In the genomic region with DNA sequence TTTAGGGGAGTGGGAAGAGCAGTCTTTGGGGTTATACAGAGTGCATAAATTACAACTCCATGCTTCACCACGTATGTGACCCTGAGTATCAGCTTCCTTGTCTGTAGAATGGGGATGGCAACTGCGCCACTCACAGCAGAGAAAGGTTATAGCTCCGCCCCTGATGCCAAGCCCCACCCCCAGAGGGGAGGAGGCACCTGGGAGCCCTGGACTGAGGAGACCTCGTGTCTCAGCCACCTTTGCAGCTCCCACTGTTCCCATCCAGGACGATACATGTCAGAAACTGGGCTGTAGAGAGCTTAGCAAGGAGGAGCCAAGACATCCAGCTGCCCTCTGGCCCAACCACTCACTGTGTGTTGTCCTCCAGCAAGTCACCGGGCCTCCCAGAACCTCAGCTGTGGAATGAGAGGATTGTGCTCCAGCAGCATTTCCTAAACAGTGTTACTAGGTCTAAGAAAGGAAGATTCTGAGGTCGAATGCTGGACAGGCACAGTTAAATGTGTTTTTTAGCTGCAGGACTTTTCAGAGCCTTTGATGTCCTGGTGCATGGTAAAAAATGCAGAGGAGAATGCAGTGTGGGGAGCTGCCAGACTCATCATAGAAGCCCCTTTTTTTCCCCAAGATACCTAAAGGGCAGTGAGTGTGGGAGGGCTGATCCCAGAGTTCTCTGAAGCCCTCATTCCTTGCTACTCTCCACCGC, we compare ENCODE assay signal across 2 cellular contexts.
TF ChIP-seq lines count a peak whose summit lies in the region.

No MANE protein-coding gene starts in this region.

TF ChIP-seq in HCT116, 20 proteins besides CTCF, POLR2A, EP300 and RAD21 (continued from another document):
- TF ChIP-seq, protein P1, sequence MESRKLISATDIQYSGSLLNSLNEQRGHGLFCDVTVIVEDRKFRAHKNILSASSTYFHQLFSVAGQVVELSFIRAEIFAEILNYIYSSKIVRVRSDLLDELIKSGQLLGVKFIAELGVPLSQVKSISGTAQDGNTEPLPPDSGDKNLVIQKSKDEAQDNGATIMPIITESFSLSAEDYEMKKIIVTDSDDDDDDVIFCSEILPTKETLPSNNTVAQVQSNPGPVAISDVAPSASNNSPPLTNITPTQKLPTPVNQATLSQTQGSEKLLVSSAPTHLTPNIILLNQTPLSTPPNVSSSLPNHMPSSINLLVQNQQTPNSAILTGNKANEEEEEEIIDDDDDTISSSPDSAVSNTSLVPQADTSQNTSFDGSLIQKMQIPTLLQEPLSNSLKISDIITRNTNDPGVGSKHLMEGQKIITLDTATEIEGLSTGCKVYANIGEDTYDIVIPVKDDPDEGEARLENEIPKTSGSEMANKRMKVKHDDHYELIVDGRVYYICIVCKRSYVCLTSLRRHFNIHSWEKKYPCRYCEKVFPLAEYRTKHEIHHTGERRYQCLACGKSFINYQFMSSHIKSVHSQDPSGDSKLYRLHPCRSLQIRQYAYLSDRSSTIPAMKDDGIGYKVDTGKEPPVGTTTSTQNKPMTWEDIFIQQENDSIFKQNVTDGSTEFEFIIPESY (IDR thresholded peaks at IDR 0.05; ENCODE audit: extremely low read depth, insufficient replicate concordance, low read length): no peak
- TF ChIP-seq, protein P2, sequence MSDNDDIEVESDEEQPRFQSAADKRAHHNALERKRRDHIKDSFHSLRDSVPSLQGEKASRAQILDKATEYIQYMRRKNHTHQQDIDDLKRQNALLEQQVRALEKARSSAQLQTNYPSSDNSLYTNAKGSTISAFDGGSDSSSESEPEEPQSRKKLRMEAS (IDR thresholded peaks at IDR 0.05): peak; percentile 52; the same call in 1 of the 2 replicates
- TF ChIP-seq JUND (IDR thresholded peaks at IDR 0.05) (no peak), POLR2AphosphoS5 (IDR thresholded peaks at IDR 0.05; ENCODE audit: low read depth, low read length) (0 out of 2 replicates have a peak, but pooled peaks have one; percentile 29), SP1 (IDR thresholded peaks at IDR 0.05; ENCODE audit: low read depth) (no peak), ELF1 (IDR thresholded peaks at IDR 0.05; ENCODE audit: borderline replicate concordance, low read depth) (no peak), CBX3 (IDR thresholded peaks at IDR 0.05; ENCODE audit: low read depth) (no peak)
- TF ChIP-seq, protein P3, sequence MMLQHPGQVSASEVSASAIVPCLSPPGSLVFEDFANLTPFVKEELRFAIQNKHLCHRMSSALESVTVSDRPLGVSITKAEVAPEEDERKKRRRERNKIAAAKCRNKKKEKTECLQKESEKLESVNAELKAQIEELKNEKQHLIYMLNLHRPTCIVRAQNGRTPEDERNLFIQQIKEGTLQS (IDR thresholded peaks at IDR 0.05): no peak
TF ChIP-seq in HCT116: peak in this region for 2.

TF ChIP-seq in K562, 482 proteins besides CTCF, POLR2A, EP300 and RAD21 (continued from another document):
- TF ChIP-seq, protein P4, sequence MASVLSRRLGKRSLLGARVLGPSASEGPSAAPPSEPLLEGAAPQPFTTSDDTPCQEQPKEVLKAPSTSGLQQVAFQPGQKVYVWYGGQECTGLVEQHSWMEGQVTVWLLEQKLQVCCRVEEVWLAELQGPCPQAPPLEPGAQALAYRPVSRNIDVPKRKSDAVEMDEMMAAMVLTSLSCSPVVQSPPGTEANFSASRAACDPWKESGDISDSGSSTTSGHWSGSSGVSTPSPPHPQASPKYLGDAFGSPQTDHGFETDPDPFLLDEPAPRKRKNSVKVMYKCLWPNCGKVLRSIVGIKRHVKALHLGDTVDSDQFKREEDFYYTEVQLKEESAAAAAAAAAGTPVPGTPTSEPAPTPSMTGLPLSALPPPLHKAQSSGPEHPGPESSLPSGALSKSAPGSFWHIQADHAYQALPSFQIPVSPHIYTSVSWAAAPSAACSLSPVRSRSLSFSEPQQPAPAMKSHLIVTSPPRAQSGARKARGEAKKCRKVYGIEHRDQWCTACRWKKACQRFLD (CRISPR knock-in tag; IDR thresholded peaks at IDR 0.05): no peak
- TF ChIP-seq, protein P5, sequence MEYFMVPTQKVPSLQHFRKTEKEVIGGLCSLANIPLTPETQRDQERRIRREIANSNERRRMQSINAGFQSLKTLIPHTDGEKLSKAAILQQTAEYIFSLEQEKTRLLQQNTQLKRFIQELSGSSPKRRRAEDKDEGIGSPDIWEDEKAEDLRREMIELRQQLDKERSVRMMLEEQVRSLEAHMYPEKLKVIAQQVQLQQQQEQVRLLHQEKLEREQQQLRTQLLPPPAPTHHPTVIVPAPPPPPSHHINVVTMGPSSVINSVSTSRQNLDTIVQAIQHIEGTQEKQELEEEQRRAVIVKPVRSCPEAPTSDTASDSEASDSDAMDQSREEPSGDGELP (CRISPR knock-in tag; IDR thresholded peaks at IDR 0.05; ENCODE audit: borderline replicate concordance): no peak
- TF ChIP-seq, protein P6, sequence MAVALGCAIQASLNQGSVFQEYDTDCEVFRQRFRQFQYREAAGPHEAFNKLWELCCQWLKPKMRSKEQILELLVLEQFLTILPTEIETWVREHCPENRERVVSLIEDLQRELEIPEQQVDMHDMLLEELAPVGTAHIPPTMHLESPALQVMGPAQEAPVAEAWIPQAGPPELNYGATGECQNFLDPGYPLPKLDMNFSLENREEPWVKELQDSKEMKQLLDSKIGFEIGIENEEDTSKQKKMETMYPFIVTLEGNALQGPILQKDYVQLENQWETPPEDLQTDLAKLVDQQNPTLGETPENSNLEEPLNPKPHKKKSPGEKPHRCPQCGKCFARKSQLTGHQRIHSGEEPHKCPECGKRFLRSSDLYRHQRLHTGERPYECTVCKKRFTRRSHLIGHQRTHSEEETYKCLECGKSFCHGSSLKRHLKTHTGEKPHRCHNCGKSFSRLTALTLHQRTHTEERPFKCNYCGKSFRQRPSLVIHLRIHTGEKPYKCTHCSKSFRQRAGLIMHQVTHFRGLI (CRISPR knock-in tag; IDR thresholded peaks at IDR 0.05): no peak
- TF ChIP-seq ESRRA (IDR thresholded peaks at IDR 0.05; ENCODE audit: borderline replicate concordance, low read depth) (peak; percentile 76), MTF1 (CRISPR knock-in tag; IDR thresholded peaks at IDR 0.05; ENCODE audit: borderline replicate concordance) (no peak), CBFB (CRISPR knock-in tag; IDR thresholded peaks at IDR 0.05) (no peak), ZNF239 (CRISPR knock-in tag; IDR thresholded peaks at IDR 0.05) (peak; percentile 95), ZNF282 (CRISPR knock-in tag; IDR thresholded peaks at IDR 0.05) (no peak), ATF7 (IDR thresholded peaks at IDR 0.05) (no peak), TSC22D4 (tag; IDR thresholded peaks at IDR 0.05) (no peak), SMARCB1 (IDR thresholded peaks at IDR 0.05; ENCODE audit: insufficient read length, low read depth) (no peak)
- TF ChIP-seq, protein P7, sequence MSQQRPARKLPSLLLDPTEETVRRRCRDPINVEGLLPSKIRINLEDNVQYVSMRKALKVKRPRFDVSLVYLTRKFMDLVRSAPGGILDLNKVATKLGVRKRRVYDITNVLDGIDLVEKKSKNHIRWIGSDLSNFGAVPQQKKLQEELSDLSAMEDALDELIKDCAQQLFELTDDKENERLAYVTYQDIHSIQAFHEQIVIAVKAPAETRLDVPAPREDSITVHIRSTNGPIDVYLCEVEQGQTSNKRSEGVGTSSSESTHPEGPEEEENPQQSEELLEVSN (IDR thresholded peaks at IDR 0.05; ENCODE audit: borderline replicate concordance in 1 of 2, extremely low read depth in 1 of 2, insufficient read depth in 1 of 2, insufficient read length in 1 of 2, low read depth in 1 of 2, low read length in 1 of 2, poor library complexity in 1 of 2, severe bottlenecking in 1 of 2): peak in 1 of 2 experiments; percentile 31
- TF ChIP-seq, protein P8, sequence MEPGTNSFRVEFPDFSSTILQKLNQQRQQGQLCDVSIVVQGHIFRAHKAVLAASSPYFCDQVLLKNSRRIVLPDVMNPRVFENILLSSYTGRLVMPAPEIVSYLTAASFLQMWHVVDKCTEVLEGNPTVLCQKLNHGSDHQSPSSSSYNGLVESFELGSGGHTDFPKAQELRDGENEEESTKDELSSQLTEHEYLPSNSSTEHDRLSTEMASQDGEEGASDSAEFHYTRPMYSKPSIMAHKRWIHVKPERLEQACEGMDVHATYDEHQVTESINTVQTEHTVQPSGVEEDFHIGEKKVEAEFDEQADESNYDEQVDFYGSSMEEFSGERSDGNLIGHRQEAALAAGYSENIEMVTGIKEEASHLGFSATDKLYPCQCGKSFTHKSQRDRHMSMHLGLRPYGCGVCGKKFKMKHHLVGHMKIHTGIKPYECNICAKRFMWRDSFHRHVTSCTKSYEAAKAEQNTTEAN (CRISPR knock-in tag; IDR thresholded peaks at IDR 0.05): no peak
- TF ChIP-seq, protein P9, sequence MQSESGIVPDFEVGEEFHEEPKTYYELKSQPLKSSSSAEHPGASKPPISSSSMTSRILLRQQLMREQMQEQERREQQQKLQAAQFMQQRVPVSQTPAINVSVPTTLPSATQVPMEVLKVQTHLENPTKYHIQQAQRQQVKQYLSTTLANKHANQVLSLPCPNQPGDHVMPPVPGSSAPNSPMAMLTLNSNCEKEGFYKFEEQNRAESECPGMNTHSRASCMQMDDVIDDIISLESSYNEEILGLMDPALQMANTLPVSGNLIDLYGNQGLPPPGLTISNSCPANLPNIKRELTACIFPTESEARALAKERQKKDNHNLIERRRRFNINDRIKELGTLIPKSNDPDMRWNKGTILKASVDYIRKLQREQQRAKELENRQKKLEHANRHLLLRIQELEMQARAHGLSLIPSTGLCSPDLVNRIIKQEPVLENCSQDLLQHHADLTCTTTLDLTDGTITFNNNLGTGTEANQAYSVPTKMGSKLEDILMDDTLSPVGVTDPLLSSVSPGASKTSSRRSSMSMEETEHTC (IDR thresholded peaks at IDR 0.05): no peak
- TF ChIP-seq, protein P10, sequence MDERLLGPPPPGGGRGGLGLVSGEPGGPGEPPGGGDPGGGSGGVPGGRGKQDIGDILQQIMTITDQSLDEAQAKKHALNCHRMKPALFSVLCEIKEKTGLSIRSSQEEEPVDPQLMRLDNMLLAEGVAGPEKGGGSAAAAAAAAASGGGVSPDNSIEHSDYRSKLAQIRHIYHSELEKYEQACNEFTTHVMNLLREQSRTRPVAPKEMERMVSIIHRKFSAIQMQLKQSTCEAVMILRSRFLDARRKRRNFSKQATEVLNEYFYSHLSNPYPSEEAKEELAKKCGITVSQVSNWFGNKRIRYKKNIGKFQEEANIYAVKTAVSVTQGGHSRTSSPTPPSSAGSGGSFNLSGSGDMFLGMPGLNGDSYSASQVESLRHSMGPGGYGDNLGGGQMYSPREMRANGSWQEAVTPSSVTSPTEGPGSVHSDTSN (CRISPR knock-in tag; IDR thresholded peaks at IDR 0.05; ENCODE audit: low read depth): no peak
- TF ChIP-seq, protein P10 (tag; conservative IDR thresholded peaks at IDR 0.05; ENCODE audit: low read depth): peak; percentile 15; the same call in 1 of the 2 replicates
- TF ChIP-seq, protein P11, sequence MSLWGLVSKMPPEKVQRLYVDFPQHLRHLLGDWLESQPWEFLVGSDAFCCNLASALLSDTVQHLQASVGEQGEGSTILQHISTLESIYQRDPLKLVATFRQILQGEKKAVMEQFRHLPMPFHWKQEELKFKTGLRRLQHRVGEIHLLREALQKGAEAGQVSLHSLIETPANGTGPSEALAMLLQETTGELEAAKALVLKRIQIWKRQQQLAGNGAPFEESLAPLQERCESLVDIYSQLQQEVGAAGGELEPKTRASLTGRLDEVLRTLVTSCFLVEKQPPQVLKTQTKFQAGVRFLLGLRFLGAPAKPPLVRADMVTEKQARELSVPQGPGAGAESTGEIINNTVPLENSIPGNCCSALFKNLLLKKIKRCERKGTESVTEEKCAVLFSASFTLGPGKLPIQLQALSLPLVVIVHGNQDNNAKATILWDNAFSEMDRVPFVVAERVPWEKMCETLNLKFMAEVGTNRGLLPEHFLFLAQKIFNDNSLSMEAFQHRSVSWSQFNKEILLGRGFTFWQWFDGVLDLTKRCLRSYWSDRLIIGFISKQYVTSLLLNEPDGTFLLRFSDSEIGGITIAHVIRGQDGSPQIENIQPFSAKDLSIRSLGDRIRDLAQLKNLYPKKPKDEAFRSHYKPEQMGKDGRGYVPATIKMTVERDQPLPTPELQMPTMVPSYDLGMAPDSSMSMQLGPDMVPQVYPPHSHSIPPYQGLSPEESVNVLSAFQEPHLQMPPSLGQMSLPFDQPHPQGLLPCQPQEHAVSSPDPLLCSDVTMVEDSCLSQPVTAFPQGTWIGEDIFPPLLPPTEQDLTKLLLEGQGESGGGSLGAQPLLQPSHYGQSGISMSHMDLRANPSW (CRISPR knock-in tag; IDR thresholded peaks at IDR 0.05): no peak
- TF ChIP-seq, protein P12, sequence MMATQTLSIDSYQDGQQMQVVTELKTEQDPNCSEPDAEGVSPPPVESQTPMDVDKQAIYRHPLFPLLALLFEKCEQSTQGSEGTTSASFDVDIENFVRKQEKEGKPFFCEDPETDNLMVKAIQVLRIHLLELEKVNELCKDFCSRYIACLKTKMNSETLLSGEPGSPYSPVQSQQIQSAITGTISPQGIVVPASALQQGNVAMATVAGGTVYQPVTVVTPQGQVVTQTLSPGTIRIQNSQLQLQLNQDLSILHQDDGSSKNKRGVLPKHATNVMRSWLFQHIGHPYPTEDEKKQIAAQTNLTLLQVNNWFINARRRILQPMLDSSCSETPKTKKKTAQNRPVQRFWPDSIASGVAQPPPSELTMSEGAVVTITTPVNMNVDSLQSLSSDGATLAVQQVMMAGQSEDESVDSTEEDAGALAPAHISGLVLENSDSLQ (IDR thresholded peaks at IDR 0.05): 0 out of 2 replicates have a peak, but pooled peaks have one; percentile 6
- TF ChIP-seq, protein P13, sequence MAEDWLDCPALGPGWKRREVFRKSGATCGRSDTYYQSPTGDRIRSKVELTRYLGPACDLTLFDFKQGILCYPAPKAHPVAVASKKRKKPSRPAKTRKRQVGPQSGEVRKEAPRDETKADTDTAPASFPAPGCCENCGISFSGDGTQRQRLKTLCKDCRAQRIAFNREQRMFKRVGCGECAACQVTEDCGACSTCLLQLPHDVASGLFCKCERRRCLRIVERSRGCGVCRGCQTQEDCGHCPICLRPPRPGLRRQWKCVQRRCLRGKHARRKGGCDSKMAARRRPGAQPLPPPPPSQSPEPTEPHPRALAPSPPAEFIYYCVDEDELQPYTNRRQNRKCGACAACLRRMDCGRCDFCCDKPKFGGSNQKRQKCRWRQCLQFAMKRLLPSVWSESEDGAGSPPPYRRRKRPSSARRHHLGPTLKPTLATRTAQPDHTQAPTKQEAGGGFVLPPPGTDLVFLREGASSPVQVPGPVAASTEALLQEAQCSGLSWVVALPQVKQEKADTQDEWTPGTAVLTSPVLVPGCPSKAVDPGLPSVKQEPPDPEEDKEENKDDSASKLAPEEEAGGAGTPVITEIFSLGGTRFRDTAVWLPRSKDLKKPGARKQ (CRISPR knock-in tag; IDR thresholded peaks at IDR 0.05): no peak
